Comparison of ENCODE assay signal across 3 cellular contexts in the genomic region with DNA sequence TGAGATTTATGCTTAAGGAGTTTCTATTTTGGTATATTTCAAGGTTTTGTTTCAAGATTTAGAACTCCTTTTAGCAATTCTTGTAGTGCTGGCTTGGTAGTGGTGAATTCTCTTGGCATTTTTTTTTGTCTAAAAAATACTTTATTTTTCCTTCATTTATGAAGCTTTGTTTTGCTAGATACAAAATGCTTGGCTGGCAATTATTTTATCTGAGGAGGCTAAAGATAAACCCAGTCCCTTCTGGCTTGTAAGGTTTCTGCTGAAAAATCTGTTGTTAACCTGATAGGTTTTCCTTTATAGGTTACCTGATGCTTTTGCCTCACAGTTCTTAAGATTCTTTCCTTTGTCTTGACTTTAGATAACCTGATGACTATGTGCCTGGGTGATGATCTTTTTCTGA.
A peak's percentile ranks its signal among the peaks of the same experiment; 100 is the strongest.
TF ChIP-seq lines count a peak whose summit lies in the region.

No MANE protein-coding gene starts in this region.

TF ChIP-seq in IMR-90, 13 proteins besides CTCF, POLR2A, EP300 and RAD21:
- TF ChIP-seq MAFK (IDR thresholded peaks at IDR 0.05; ENCODE audit: low read depth, low read length) = peak; percentile 11; the same call in 1 of the 2 replicates

TF ChIP-seq in K562, 482 proteins besides CTCF, POLR2A, EP300 and RAD21:
- 0 out of 2 replicates have a peak, but pooled peaks have one; percentile 13 for TF ChIP-seq ZNF316 (IDR thresholded peaks at IDR 0.05)
TF ChIP-seq in K562: peak in this region for 1; not testable (repeated sequence) for 481.

TF ChIP-seq in HepG2, 621 proteins besides CTCF, POLR2A, EP300 and RAD21:
- TF ChIP-seq MAFF (IDR thresholded peaks at IDR 0.05; ENCODE audit: low read depth, low read length) = peak; percentile 59
- TF ChIP-seq MAFK (conservative IDR thresholded peaks at IDR 0.05 in 1 of 2, IDR thresholded peaks at IDR 0.05 in 1 of 2; ENCODE audit: low read length in 2 of 2) = peak; percentile 54 to 68
